Comparison of ENCODE assay signal across 22 cellular contexts in the genomic region with DNA sequence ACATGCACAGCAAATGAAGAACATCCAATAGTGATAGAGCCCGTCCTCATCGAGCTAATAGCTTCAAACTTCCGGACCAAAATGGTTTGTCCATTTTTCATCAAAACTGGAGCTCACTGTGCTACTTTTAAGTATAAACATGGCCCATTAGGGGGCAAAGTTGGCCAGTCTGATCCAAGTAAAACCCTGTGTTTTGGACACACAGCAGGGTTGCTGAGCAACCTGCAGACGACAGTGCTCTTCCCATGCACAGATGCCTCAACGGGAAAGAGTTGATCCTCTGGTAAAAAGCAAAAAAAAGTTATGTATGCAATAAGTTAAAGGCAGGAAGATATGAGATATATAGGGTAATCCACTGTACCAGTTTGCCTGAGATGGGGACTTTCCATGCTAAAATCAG.
"Had no signal": no experiment of that assay in that cellular context is flagged by ENCODE, and none has a peak within 500 bp of the region (broad histone marks: within the 10 kb centered on the region; RNA-seq: fewer than 3 reads in every experiment).

No MANE protein-coding gene starts in this region.

- H3K27ac Mint-ChIP-seq: activated B cell treated with CpG ODN at 0.5 μM for 24 hours; activated CD4-positive, alpha-beta memory T cell treated with anti-CD3 and anti-CD28 coated beads for 36 hours; activated naive CD4-positive, alpha-beta T cell treated with anti-CD3 and anti-CD28 coated beads for 36 hours; activated naive CD8-positive, alpha-beta T cell treated with anti-CD3 and anti-CD28 coated beads, Interleukin-2, amount 10 ng/mL, durations not matched to agents 7 days and 5 days; activated T-cell treated with anti-CD3 and anti-CD28 coated beads, Interleukin-2, amount 50 U/mL, for 72 hours; mesothelial cell of epicardium; neural progenitor cell had no signal

- H3K9me3 Mint-ChIP-seq: activated B cell treated with CpG ODN at 0.5 μM for 24 hours; activated CD4-positive, alpha-beta memory T cell treated with anti-CD3 and anti-CD28 coated beads for 36 hours; activated naive CD4-positive, alpha-beta T cell treated with anti-CD3 and anti-CD28 coated beads for 36 hours; activated naive CD8-positive, alpha-beta T cell treated with anti-CD3 and anti-CD28 coated beads, Interleukin-2, amount 10 ng/mL, durations not matched to agents 7 days and 5 days; activated T-cell treated with anti-CD3 and anti-CD28 coated beads, Interleukin-2, amount 50 U/mL, for 72 hours; mesothelial cell of epicardium had no signal

- H3K4me3 ChIP-seq: gastroesophageal sphincter, neural progenitor cell, prostate gland, right atrium auricular region had no signal

- H3K9ac ChIP-seq: neural progenitor cell had no signal

- DNase-seq: activated B cell treated with CpG ODN at 0.5 μM for 24 hours; activated CD4-positive, alpha-beta memory T cell treated with anti-CD3 and anti-CD28 coated beads for 36 hours; activated CD4-positive, alpha-beta T cell treated with anti-CD3 and anti-CD28 coated beads for 48 hours; activated effector memory CD4-positive, alpha-beta T cell treated with Interleukin-2 at 50 U/mL for 16 hours; activated naive CD4-positive, alpha-beta T cell treated with anti-CD3 and anti-CD28 coated beads for 36 hours; activated naive CD8-positive, alpha-beta T cell treated with anti-CD3 and anti-CD28 coated beads, Interleukin-2, amount 10 ng/mL, durations not matched to agents 7 days and 5 days; activated T-cell treated with anti-CD3 and anti-CD28 coated beads, Interleukin-2, amount 50 U/mL, for 72 hours; amniotic stem cell; cerebellar nuclear complex; effector CD4-positive, alpha-beta T cell; erythroblast; head of caudate nucleus; naive thymus-derived CD8-positive, alpha-beta T cell; stimulated activated CD4-positive, alpha-beta T cell treated with anti-CD3 and anti-CD28 coated beads, Interleukin-4, amount 100 ng/mL, for 24 hours; stimulated activated naive CD4-positive, alpha-beta T cell treated with Interleukin-2 at 50 U/mL for 16 hours; T-helper 1 cell; T-helper 9 cell had no signal

- H3K4me1 ChIP-seq: prostate gland had no signal

- H3K27me3 ChIP-seq: gastroesophageal sphincter, neural progenitor cell, right atrium auricular region had no signal

- H3K27ac ChIP-seq: neural progenitor cell, prostate gland, right atrium auricular region had no signal

- H3K4me3 Mint-ChIP-seq: activated B cell treated with CpG ODN at 0.5 μM for 24 hours; activated CD4-positive, alpha-beta memory T cell treated with anti-CD3 and anti-CD28 coated beads for 36 hours; activated naive CD4-positive, alpha-beta T cell treated with anti-CD3 and anti-CD28 coated beads for 36 hours; activated naive CD8-positive, alpha-beta T cell treated with anti-CD3 and anti-CD28 coated beads, Interleukin-2, amount 10 ng/mL, durations not matched to agents 7 days and 5 days; activated T-cell treated with anti-CD3 and anti-CD28 coated beads, Interleukin-2, amount 50 U/mL, for 72 hours; mesothelial cell of epicardium; naive thymus-derived CD8-positive, alpha-beta T cell; neural progenitor cell had no signal

- H3K36me3 ChIP-seq: gastroesophageal sphincter, neural progenitor cell, prostate gland, right atrium auricular region had no signal

- H3K36me3 Mint-ChIP-seq: activated CD4-positive, alpha-beta memory T cell treated with anti-CD3 and anti-CD28 coated beads for 36 hours; activated naive CD8-positive, alpha-beta T cell treated with anti-CD3 and anti-CD28 coated beads, Interleukin-2, amount 10 ng/mL, durations not matched to agents 7 days and 5 days; mesothelial cell of epicardium; neural progenitor cell had no signal

- H3K9me3 ChIP-seq: gastroesophageal sphincter, prostate gland, right atrium auricular region had no signal

- H3K27me3 Mint-ChIP-seq: activated B cell treated with CpG ODN at 0.5 μM for 24 hours had no signal

- H3K4me1 Mint-ChIP-seq: activated B cell treated with CpG ODN at 0.5 μM for 24 hours; activated naive CD8-positive, alpha-beta T cell treated with anti-CD3 and anti-CD28 coated beads, Interleukin-2, amount 10 ng/mL, durations not matched to agents 7 days and 5 days had no signal
